ENCODE assay signal across 8 cellular contexts in genomic region chr14:105525861-105526780, GRCh38.
DNase-seq lines count a peak whose midpoint lies in the region; ATAC-seq and TF ChIP-seq lines count a peak whose summit lies in the region.

TSS of gene TMEM121 (plus strand) at chr14:105526583. CDS start at chr14:105528835, 2,252 bp downstream.

- no peaks in the 10 kb centered on the region for H3K36me3 ChIP-seq in SU-DHL-6 (ENCODE audit: low read length)
- H3K36me3 ChIP-seq in stomach smooth muscle (ENCODE audit: control insufficient read depth in 2 of 2, insufficient read depth in 2 of 2, low read length in 2 of 2), result no peaks in the 10 kb centered on the region

- H3K27me3 ChIP-seq in SU-DHL-6 (ENCODE audit: low read length) (0 out of 2 replicates have a peak, but pooled peaks cover 2% of the 10 kb centered on the region), stomach smooth muscle (ENCODE audit: control insufficient read depth in 1 of 2, insufficient read depth in 2 of 2, low read length in 2 of 2) (peaks cover 0 to 11% of the 10 kb centered on the region in 2 donors)

- no peak within 1 kb of the TSS for H3K4me3 ChIP-seq in SU-DHL-6 (ENCODE audit: insufficient read depth, low read length, poor library complexity, severe bottlenecking)
- H3K4me3 ChIP-seq in stomach smooth muscle (ENCODE audit: low read length in 2 of 2), result peak within 1 kb of the TSS; percentile 43 to 74

- no peak within 1 kb of the TSS for H3K27ac Mint-ChIP-seq in dendritic cell treated with granulocyte-macrophage colony-stimulating factor and Interleukin-4, amounts not matched to agents 40 ng/mL and 50 ng/mL, for 4 days

- H3F3A ChIP-seq in SU-DHL-6 (ENCODE audit: insufficient read depth), result 0 out of 2 replicates have a peak, but pooled peaks cover 7% of the 10 kb centered on the region

- H3K9me3 Mint-ChIP-seq in dendritic cell treated with granulocyte-macrophage colony-stimulating factor and Interleukin-4, amounts not matched to agents 40 ng/mL and 50 ng/mL, for 4 days, result no peaks in the 10 kb centered on the region

- H3K4me3 Mint-ChIP-seq in dendritic cell treated with granulocyte-macrophage colony-stimulating factor and Interleukin-4, amounts not matched to agents 40 ng/mL and 50 ng/mL, for 4 days, result peak within 1 kb of the TSS; percentile 69

- no peaks in the 10 kb centered on the region for H3K9me3 ChIP-seq in SU-DHL-6 (ENCODE audit: insufficient read depth, low read length)
- no peaks in the 10 kb centered on the region for H3K9me3 ChIP-seq in stomach smooth muscle (ENCODE audit: control insufficient read depth in 2 of 2, low read length in 2 of 2)

- H2AFZ ChIP-seq in SU-DHL-6 (ENCODE audit: low read depth, low read length, severe bottlenecking), result no peak within 1 kb of the TSS

- intact Hi-C loops in dendritic cell treated with granulocyte-macrophage colony-stimulating factor and Interleukin-4, amounts not matched to agents 40 ng/mL and 50 ng/mL, for 4 days (cut with micrococcal nuclease), result loop anchor here (5.0 kb wide), 2 partner anchors 34 to 434 kb away; partner anchors contain the start of gene TEDC1

- peaks cover 80% of the 10 kb centered on the region for H3K27me3 Mint-ChIP-seq in dendritic cell treated with granulocyte-macrophage colony-stimulating factor and Interleukin-4, amounts not matched to agents 40 ng/mL and 50 ng/mL, for 4 days

- ATAC-seq in HG03354 (IDR thresholded peaks at IDR 0.05; ENCODE audit: poor library complexity, severe bottlenecking, unreplicated experiment), result no peak

- no peaks in the 10 kb centered on the region for H3K79me2 ChIP-seq in SU-DHL-6 (ENCODE audit: insufficient read depth, low read length)

- peak; percentile 16 for DNase-seq in DMS79 treated with DMSO at 0.1 percent for 48 hours (lab: John Stamatoyannopoulos, UW)
- no peak for DNase-seq in DMS79 (lab: John Stamatoyannopoulos, UW)
- peak; percentile 33 for DNase-seq in medulla oblongata (ENCODE audit: extremely low spot score)
- DNase-seq in superior temporal gyrus (ENCODE audit: extremely low spot score), result no peak

- H3K9ac ChIP-seq in SU-DHL-6 (ENCODE audit: low read length) (no peak within 1 kb of the TSS), stomach smooth muscle (ENCODE audit: low read length in 2 of 2) (peak within 1 kb of the TSS; percentile 28 to 60)

- H3K27ac ChIP-seq in SU-DHL-6 (ENCODE audit: low read depth, low read length) (no peak within 1 kb of the TSS), stomach smooth muscle (ENCODE audit: low read length) (no peak within 1 kb of the TSS)

- H3K4me1 ChIP-seq in stomach smooth muscle (ENCODE audit: control insufficient read depth, insufficient read depth, low read length), result peaks cover 30% of the 10 kb centered on the region

- H3K36me3 Mint-ChIP-seq in dendritic cell treated with granulocyte-macrophage colony-stimulating factor and Interleukin-4, amounts not matched to agents 40 ng/mL and 50 ng/mL, for 4 days (ENCODE audit: low read depth), result no peaks in the 10 kb centered on the region

- H3K4me1 Mint-ChIP-seq in dendritic cell treated with granulocyte-macrophage colony-stimulating factor and Interleukin-4, amounts not matched to agents 40 ng/mL and 50 ng/mL, for 4 days (ENCODE audit: low read depth), result peaks cover 21% of the 10 kb centered on the region

- peak within 1 kb of the TSS; percentile 39 for H3K4me2 ChIP-seq in SU-DHL-6 (ENCODE audit: low read depth, low read length, poor library complexity, severe bottlenecking)

- no peaks in the 10 kb centered on the region for H4K20me1 ChIP-seq in SU-DHL-6 (ENCODE audit: low read depth, low read length)

- no peak for TF ChIP-seq CTCF in SU-DHL-6 (IDR thresholded peaks at IDR 0.05; ENCODE audit: insufficient read depth, low read length, poor library complexity, severe bottlenecking)

- H3K9me2 ChIP-seq in SU-DHL-6 (replicated peaks; ENCODE audit: insufficient read depth, low read length), result no peaks in the 10 kb centered on the region

Comparison
In these comparisons a context has a peak if more than half of its experiments do, and no peak if none do; other contexts are left out.
1. DNase-seq: peak in DMS79 treated with DMSO at 0.1 percent for 48 hours (single experiment) and medulla oblongata (single experiment); none in DMS79 (single experiment) and superior temporal gyrus (single experiment).